In genomic region chr6:122944936-122945335, GRCh38 we compare ENCODE assay signal across 3 cellular contexts. TPM values are rescaled to one million over a fixed set of nuclear protein-coding genes. Genes with fewer than 3 reads are reported as not detected.
"Had no signal": no experiment of that assay in that cellular context is flagged by ENCODE, and none has a peak within 500 bp of the region (broad histone marks: within the 10 kb centered on the region; RNA-seq: fewer than 3 reads in every experiment).

No MANE protein-coding gene starts in this region.

RNA-seq across cellular contexts. Expression of gene CLVS2, which starts 51.1 kb away (rescaled TPM):
- total RNA-seq: M059J, MCF 10A, NCI-H460 had no signal
